Comparison of ENCODE assay signal across 13 cellular contexts in genomic region chr2:168529054-168529833, GRCh38.
A peak's percentile ranks its signal among the peaks of the same experiment; 100 is the strongest.
DNase-seq lines count a peak whose midpoint lies in the region; ATAC-seq and TF ChIP-seq lines count a peak whose summit lies in the region.
"Had no signal": no experiment of that assay in that cellular context is flagged by ENCODE, and none has a peak within 500 bp of the region (broad histone marks: within the 10 kb centered on the region; RNA-seq: fewer than 3 reads in every experiment).

No MANE protein-coding gene starts in this region.

- H3K9me3 ChIP-seq in breast epithelium, result no peaks in the 10 kb centered on the region
- H3K9me3 ChIP-seq in osteoblast (ENCODE audit: low read depth, low read length), result no peaks in the 10 kb centered on the region

- TF ChIP-seq CTCF in HL-60 (IDR thresholded peaks at IDR 0.05; ENCODE audit: insufficient read depth, low read length) (no peak), breast epithelium (IDR thresholded peaks at IDR 0.05) (no peak), osteoblast (IDR thresholded peaks at IDR 0.05; ENCODE audit: extremely low read depth, low read depth, low read length) (no peak), GM20000 (IDR thresholded peaks at IDR 0.05; ENCODE audit: extremely low read depth, missing control alignments) (no peak)

- intact Hi-C loops in breast epithelium (cut with DNase I; ENCODE audit: low total_unique reads) (no loop called here), posterior vena cava (cut with DNase I) (no loop called here)

- no peaks in the 10 kb centered on the region for H3K4me1 ChIP-seq in breast epithelium
- H3K4me1 ChIP-seq in osteoblast (ENCODE audit: insufficient read depth, low read length), result peaks cover 49% of the 10 kb centered on the region

- no peak for TF ChIP-seq POLR2A in breast epithelium (IDR thresholded peaks at IDR 0.05)

- no peaks in the 10 kb centered on the region for H4K20me1 ChIP-seq in osteoblast (ENCODE audit: insufficient read depth, low read length)

- DNase-seq in EH (ENCODE audit: low read depth) (peak; percentile 37), HL-60 (ENCODE audit: low read depth in 1 of 2, low spot score in 1 of 2) (no peak), breast epithelium (ENCODE audit: low spot score in 2 of 2) (no peak), osteoblast (ENCODE audit: insufficient read length, low spot score, missing footprints) (no peak), HT-29 (ENCODE audit: low spot score) (no peak), posterior vena cava (ENCODE audit: low spot score) (no peak), GM20000 (ENCODE audit: low spot score) (no peak)
- DNase-seq: activated CD4-positive, alpha-beta T cell treated with anti-CD3 and anti-CD28 coated beads for 36 hours; CD4-positive, alpha-beta memory T cell; midbrain; NCI-H2081; SW 1271 had no signal

- no peak overlapping the region for H3K4me3 ChIP-seq in HL-60 (replicated peaks; ENCODE audit: insufficient read depth, low read length)
- no peak overlapping the region for H3K4me3 ChIP-seq in breast epithelium
- no peak overlapping the region for H3K4me3 ChIP-seq in osteoblast (ENCODE audit: insufficient read depth, low read length)

- H3K27ac ChIP-seq in HL-60 (replicated peaks), result peak overlapping the region; percentile 21
- H3K27ac ChIP-seq in breast epithelium, result peak overlapping the region; percentile 15 to 60
- H3K27ac ChIP-seq in osteoblast (ENCODE audit: low read depth, low read length), result peak overlapping the region; percentile 81

- no peak overlapping the region for H2AFZ ChIP-seq in osteoblast (ENCODE audit: low read length)

- H3K36me3 ChIP-seq in breast epithelium (no peaks in the 10 kb centered on the region), osteoblast (ENCODE audit: insufficient read depth, low read length) (no peaks in the 10 kb centered on the region)

- H3K4me2 ChIP-seq in osteoblast (ENCODE audit: insufficient read depth, low read length), result peak overlapping the region; percentile 69

- H3K27me3 ChIP-seq in HL-60 (ENCODE audit: insufficient read depth, poor library complexity, severe bottlenecking), result no peaks in the 10 kb centered on the region
- H3K27me3 ChIP-seq in breast epithelium, result no peaks in the 10 kb centered on the region
- no peaks in the 10 kb centered on the region for H3K27me3 ChIP-seq in osteoblast (ENCODE audit: insufficient read depth, low read length)

- H3K79me2 ChIP-seq in osteoblast (ENCODE audit: insufficient read depth, low read length), result peaks cover 35% of the 10 kb centered on the region

- ATAC-seq in HG03378 (IDR thresholded peaks at IDR 0.05; ENCODE audit: unreplicated experiment), result no peak
- ATAC-seq: activated CD4-positive, alpha-beta T cell treated with anti-CD3 and anti-CD28 coated beads for 36 hours had no signal

Comparison
In these comparisons a context has a peak if more than half of its experiments do, and no peak if none do; other contexts are left out.
1. H3K27ac ChIP-seq: peak in every context shown above with its lines; median percentile 81 in osteoblast; 38 in breast epithelium; 21 in HL-60.